In the genomic region with DNA sequence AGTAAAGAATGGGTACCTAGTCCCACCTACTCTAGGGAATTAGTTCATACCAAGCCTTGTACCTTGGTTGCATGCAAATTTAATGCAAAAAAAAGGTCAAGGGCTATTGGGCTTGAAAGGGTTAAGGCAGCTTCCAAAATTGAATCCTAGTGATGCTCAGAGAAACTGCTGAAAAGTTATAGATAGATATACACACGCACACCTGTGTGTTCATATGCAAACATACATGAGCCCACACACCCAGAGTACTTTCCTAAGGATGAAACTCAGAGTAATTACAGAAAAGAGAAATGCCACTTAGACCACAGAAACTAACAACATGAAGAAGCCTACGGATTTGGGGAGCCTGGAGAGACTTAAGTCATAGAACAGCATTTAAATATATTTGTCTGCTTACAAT, we compare ENCODE assay signal across 8 cellular contexts. TPM values are rescaled to one million over a fixed set of nuclear protein-coding genes. Genes with fewer than 3 reads are reported as not detected.
DNase-seq lines count a peak whose midpoint lies in the region; ATAC-seq and TF ChIP-seq lines count a peak whose summit lies in the region.

No MANE protein-coding gene starts in this region.

- H3K4me1 ChIP-seq in A673 (ENCODE audit: insufficient read depth, low read length, poor library complexity, severe bottlenecking) (peaks cover 5% of the 10 kb centered on the region), mucosa of rectum (ENCODE audit: control insufficient read depth in 2 of 2, insufficient read depth in 2 of 2, low read length in 2 of 2) (peaks cover 5 to 16% of the 10 kb centered on the region in 2 donors)

- H3K27ac ChIP-seq in A673 (ENCODE audit: low read depth, low read length, poor library complexity, severe bottlenecking) (no peak overlapping the region), mucosa of rectum (ENCODE audit: low read depth in 2 of 2, low read length in 2 of 2) (peak overlapping the region; percentile 98 to 99)

- intact Hi-C loops in A673 (cut with micrococcal nuclease; ENCODE audit: unreplicated experiment): loop anchor here (5.0 kb wide), 1 partner anchor 707 kb away; no protein-coding TSS in a partner anchor

- H3K27me3 ChIP-seq in A673 (replicated peaks; ENCODE audit: insufficient read depth, low read depth, low read length, poor library complexity): no peaks in the 10 kb centered on the region
- no peaks in the 10 kb centered on the region for H3K27me3 ChIP-seq in mucosa of rectum (ENCODE audit: control insufficient read depth in 2 of 2, insufficient read depth in 2 of 2, low read length in 2 of 2)

- no peaks in the 10 kb centered on the region for H3K9me3 Mint-ChIP-seq in activated T-helper 17 cell treated with anti-CD3 and anti-CD28 coated beads, Interleukin-2, amount 50 U/mL, for 72 hours

- H3K36me3 Mint-ChIP-seq in activated T-helper 17 cell treated with anti-CD3 and anti-CD28 coated beads, Interleukin-2, amount 50 U/mL, for 72 hours (ENCODE audit: low read depth): no peaks in the 10 kb centered on the region

- no peak for TF ChIP-seq CTCF in A673 (conservative IDR thresholded peaks at IDR 0.05; ENCODE audit: low read depth, low read length)

- H3K4me3 ChIP-seq in A673 (ENCODE audit: low read depth, low read length, poor library complexity, severe bottlenecking) (peak overlapping the region; percentile 80), mucosa of rectum (ENCODE audit: low read length in 2 of 2) (peak overlapping the region; percentile 69 to 93)

- DNase-seq in A673 (ENCODE audit: low spot score) (no peak), H4 (ENCODE audit: low spot score) (no peak), NCI-H2107 (lab: John Stamatoyannopoulos, UW) (no peak), SKM-1 (lab: John Stamatoyannopoulos, UW; ENCODE audit: unreplicated experiment) (no peak)

- H3K27me3 Mint-ChIP-seq in activated T-helper 17 cell treated with anti-CD3 and anti-CD28 coated beads, Interleukin-2, amount 50 U/mL, for 72 hours: no peaks in the 10 kb centered on the region

- H3K9me3 ChIP-seq in A673 (ENCODE audit: low read depth, low read length, poor library complexity, severe bottlenecking) (no peaks in the 10 kb centered on the region), mucosa of rectum (ENCODE audit: control insufficient read depth in 2 of 2, low read length in 2 of 2) (no peaks in the 10 kb centered on the region)

- peak overlapping the region; percentile 97 for H3K27ac Mint-ChIP-seq in activated T-helper 17 cell treated with anti-CD3 and anti-CD28 coated beads, Interleukin-2, amount 50 U/mL, for 72 hours

- CTCF ChIA-PET in A673 (lab: Charles Lee): no interaction called here

- POLR2A ChIA-PET in A673 (lab: Charles Lee; ENCODE audit: low non-redundant PET): no interaction called here

- H3K36me3 ChIP-seq in A673 (ENCODE audit: insufficient read depth, low read length, poor library complexity, severe bottlenecking) (no peaks in the 10 kb centered on the region), mucosa of rectum (ENCODE audit: control insufficient read depth in 2 of 2, insufficient read depth in 2 of 2, low read length in 2 of 2) (no peaks in the 10 kb centered on the region)

- ATAC-seq in GM19023 (IDR thresholded peaks at IDR 0.05; ENCODE audit: unreplicated experiment) (peak; percentile 21), HG03139 (IDR thresholded peaks at IDR 0.05; ENCODE audit: unreplicated experiment) (peak; percentile 35)
- peak; percentile 60 for ATAC-seq in activated T-helper 17 cell treated with anti-CD3 and anti-CD28 coated beads, Interleukin-2, amount 50 U/mL, for 72 hours (replicated peaks)

- peaks cover 17% of the 10 kb centered on the region for H3K4me1 Mint-ChIP-seq in activated T-helper 17 cell treated with anti-CD3 and anti-CD28 coated beads, Interleukin-2, amount 50 U/mL, for 72 hours

- no TSS peak for BruUV-seq in A673 (replicated peaks; lab: Mats Ljungman, UMichigan)

- peak overlapping the region; percentile 87 for H3K4me3 Mint-ChIP-seq in activated T-helper 17 cell treated with anti-CD3 and anti-CD28 coated beads, Interleukin-2, amount 50 U/mL, for 72 hours

- peak overlapping the region in 1 of 2 donors; percentile 89 for H3K9ac ChIP-seq in mucosa of rectum (ENCODE audit: low read depth in 1 of 2, low read length in 2 of 2)

RNA-seq across cellular contexts. Expression of gene SLC25A13, which starts 1.5 kb away (rescaled TPM):
- 22.7 and 24.9 TPM in 2 replicates for total RNA-seq in A673 (2021)
- 10 to 100 TPM in 1 of 2 donors, 1 to 10 TPM in 1; 6.5 to 12.8 TPM for total RNA-seq in activated T-helper 17 cell treated with anti-CD3 and anti-CD28 coated beads, Interleukin-2, amount 50 U/mL, for 72 hours
- 56.2 and 61.1 TPM in 2 replicates for total RNA-seq in H4 (2014; rRNA removed; shearing (Covaris generic))
